In genomic region chr6:109738200-109738599, GRCh38 we compare ENCODE assay signal across 21 cellular contexts.
"Had no signal": no experiment of that assay in that cellular context is flagged by ENCODE, and none has a peak within 500 bp of the region (broad histone marks: within the 10 kb centered on the region; RNA-seq: fewer than 3 reads in every experiment).

No MANE protein-coding gene starts in this region.

- H2AFZ ChIP-seq: neural progenitor cell had no signal

- H3K4me2 ChIP-seq: neural progenitor cell had no signal

- ATAC-seq: esophagus mucosa; heart right ventricle; left lung; lower lobe of right lung; natural killer cell treated with Interleukin-12 subunit alpha and Interleukin-12 subunit beta and Interleukin-15 and Interleukin-18, amount 100 ng/mL, for 72 hours; right cardiac atrium had no signal

- H3K4me3 ChIP-seq: dorsolateral prefrontal cortex, heart right ventricle, left lung, lower lobe of right lung, neural progenitor cell, pancreas, stomach, thoracic aorta, transverse colon had no signal

- DNase-seq: cortex of kidney; dorsolateral prefrontal cortex; effector memory CD4-positive, alpha-beta T cell; heart right ventricle; islet precursor cell; left lung; lower lobe of right lung; midbrain; nucleus accumbens; right cardiac atrium; small intestine; stimulated activated CD4-positive, alpha-beta T cell treated with anti-CD3 and anti-CD28 coated beads, Interleukin-12 subunit alpha, Interleukin-12 subunit beta, amount 100 ng/mL, for 4 hours; stimulated activated naive CD4-positive, alpha-beta T cell; stomach; substantia nigra; transverse colon had no signal

- H3K9ac ChIP-seq: neural progenitor cell had no signal

- H3K27me3 ChIP-seq: dorsolateral prefrontal cortex, heart right ventricle, left lung, neural progenitor cell, pancreas, stomach, transverse colon had no signal

- H3K4me1 ChIP-seq: left lung, lower lobe of right lung, stomach, transverse colon had no signal

- H3K27ac ChIP-seq: dorsolateral prefrontal cortex, heart right ventricle, left lung, lower lobe of right lung, neural progenitor cell, pancreas, stomach, thoracic aorta, transverse colon had no signal

- H3K9me3 ChIP-seq: heart right ventricle, left lung, lower lobe of right lung, pancreas, stomach, thoracic aorta, transverse colon had no signal

- H3K36me3 ChIP-seq: neural progenitor cell, pancreas had no signal
